In genomic region chr18:37303009-37303408, GRCh38 we compare ENCODE assay signal across 34 cellular contexts.
"Had no signal": no experiment of that assay in that cellular context is flagged by ENCODE, and none has a peak within 500 bp of the region (broad histone marks: within the 10 kb centered on the region; RNA-seq: fewer than 3 reads in every experiment).

No MANE protein-coding gene starts in this region.

- H3K36me3 Mint-ChIP-seq: activated CD8-positive, alpha-beta memory T cell treated with anti-CD3 and anti-CD28 coated beads, Interleukin-2, amount 10 ng/mL, durations not matched to agents 7 days and 5 days; activated naive CD4-positive, alpha-beta T cell treated with anti-CD3 and anti-CD28 coated beads, Interleukin-2, amount 10 ng/mL, durations not matched to agents 7 days and 5 days; activated naive CD8-positive, alpha-beta T cell had no signal

- ATAC-seq: activated CD8-positive, alpha-beta memory T cell treated with anti-CD3 and anti-CD28 coated beads, Interleukin-2, amount 10 ng/mL, durations not matched to agents 7 days and 5 days; activated naive CD8-positive, alpha-beta T cell treated with anti-CD3 and anti-CD28 coated beads, Interleukin-2, amount 50 U/mL, for 24 hours; PC-3; Right ventricle myocardium inferior had no signal

- H3K9me3 Mint-ChIP-seq: activated CD4-positive, alpha-beta memory T cell treated with anti-CD3 and anti-CD28 coated beads, Interleukin-2, amount 10 ng/mL, durations not matched to agents 7 days and 5 days; activated naive CD4-positive, alpha-beta T cell treated with anti-CD3 and anti-CD28 coated beads, Interleukin-2, amount 10 ng/mL, durations not matched to agents 7 days and 5 days; activated naive CD8-positive, alpha-beta T cell treated with anti-CD3 and anti-CD28 coated beads, Interleukin-2, amount 50 U/mL, for 24 hours; central memory CD8-positive, alpha-beta T cell had no signal

- H3K4me1 Mint-ChIP-seq: activated CD4-positive, alpha-beta memory T cell treated with anti-CD3 and anti-CD28 coated beads, Interleukin-2, amount 10 ng/mL, durations not matched to agents 7 days and 5 days; activated CD8-positive, alpha-beta memory T cell treated with anti-CD3 and anti-CD28 coated beads, Interleukin-2, amount 10 ng/mL, durations not matched to agents 7 days and 5 days; activated naive CD4-positive, alpha-beta T cell treated with anti-CD3 and anti-CD28 coated beads, Interleukin-2, amount 10 ng/mL, durations not matched to agents 7 days and 5 days; activated naive CD8-positive, alpha-beta T cell treated with anti-CD3 and anti-CD28 coated beads, Interleukin-2, amount 50 U/mL, for 24 hours had no signal

- H3K27me3 Mint-ChIP-seq: activated CD4-positive, alpha-beta memory T cell treated with anti-CD3 and anti-CD28 coated beads, Interleukin-2, amount 10 ng/mL, durations not matched to agents 7 days and 5 days; activated CD8-positive, alpha-beta memory T cell treated with anti-CD3 and anti-CD28 coated beads, Interleukin-2, amount 10 ng/mL, durations not matched to agents 7 days and 5 days; activated naive CD4-positive, alpha-beta T cell treated with anti-CD3 and anti-CD28 coated beads, Interleukin-2, amount 10 ng/mL, durations not matched to agents 7 days and 5 days; activated naive CD8-positive, alpha-beta T cell had no signal

- DNase-seq: activated CD4-positive, alpha-beta memory T cell treated with anti-CD3 and anti-CD28 coated beads, Interleukin-2, amount 10 ng/mL, durations not matched to agents 7 days and 5 days; activated CD4-positive, alpha-beta T cell treated with anti-CD3 and anti-CD28 coated beads for 1 hour; activated CD4-positive, alpha-beta T cell treated with anti-CD3 and anti-CD28 coated beads for 48 hours; activated CD4-positive, CD25-positive, alpha-beta regulatory T cell; activated CD8-positive, alpha-beta memory T cell treated with anti-CD3 and anti-CD28 coated beads for 24 hours; activated CD8-positive, alpha-beta memory T cell treated with anti-CD3 and anti-CD28 coated beads, Interleukin-2, amount 10 ng/mL, durations not matched to agents 7 days and 5 days; activated CD8-positive, alpha-beta memory T cell treated with anti-CD3 and anti-CD28 coated beads, Interleukin-2, amount 50 U/mL, for 48 hours; activated effector memory CD4-positive, alpha-beta T cell treated with Interleukin-2 at 50 U/mL for 16 hours; activated naive CD4-positive, alpha-beta T cell treated with anti-CD3 and anti-CD28 coated beads, Interleukin-2, amount 10 ng/mL, durations not matched to agents 7 days and 5 days; activated naive CD8-positive, alpha-beta T cell treated with anti-CD3 and anti-CD28 coated beads, Interleukin-2, amount 50 U/mL, for 24 hours; activated T-cell treated with anti-CD3 and anti-CD28 coated beads, Interleukin-2, amount 50 U/mL, for 48 hours; brain microvascular endothelial cell; Kasumi-1; KG1; MM.1S; MV-4-11; NCI-H1092; NCI-H1436 treated with DMSO at 0.1 percent for 48 hours; NCI-H1694 treated with DMSO at 0.1 percent for 48 hours; NCI-H2029; NCI-H446; NCI-H510A treated with DMSO at 0.1 percent for 48 hours; NCI-H526 treated with DMSO at 0.1 percent for 48 hours; NK-92 treated with Interleukin-12 subunit alpha and Interleukin-12 subunit beta, amount 100 ng/mL, for 24 hours; PC-3; Peyer's patch; SIG-M5; SW 1271; T-helper 1 cell; T-helper 2 cell; T-helper 9 cell had no signal

- H3K27ac Mint-ChIP-seq: activated CD4-positive, alpha-beta memory T cell treated with anti-CD3 and anti-CD28 coated beads, Interleukin-2, amount 10 ng/mL, durations not matched to agents 7 days and 5 days; activated CD8-positive, alpha-beta memory T cell treated with anti-CD3 and anti-CD28 coated beads, Interleukin-2, amount 10 ng/mL, durations not matched to agents 7 days and 5 days; activated naive CD4-positive, alpha-beta T cell treated with anti-CD3 and anti-CD28 coated beads, Interleukin-2, amount 10 ng/mL, durations not matched to agents 7 days and 5 days; activated naive CD8-positive, alpha-beta T cell; activated naive CD8-positive, alpha-beta T cell treated with anti-CD3 and anti-CD28 coated beads, Interleukin-2, amount 50 U/mL, for 24 hours had no signal

- H3K4me3 Mint-ChIP-seq: activated CD4-positive, alpha-beta memory T cell treated with anti-CD3 and anti-CD28 coated beads, Interleukin-2, amount 10 ng/mL, durations not matched to agents 7 days and 5 days; activated CD8-positive, alpha-beta memory T cell treated with anti-CD3 and anti-CD28 coated beads, Interleukin-2, amount 10 ng/mL, durations not matched to agents 7 days and 5 days; activated naive CD4-positive, alpha-beta T cell treated with anti-CD3 and anti-CD28 coated beads, Interleukin-2, amount 10 ng/mL, durations not matched to agents 7 days and 5 days; activated naive CD8-positive, alpha-beta T cell; activated naive CD8-positive, alpha-beta T cell treated with anti-CD3 and anti-CD28 coated beads, Interleukin-2, amount 50 U/mL, for 24 hours; central memory CD8-positive, alpha-beta T cell had no signal
